In the genomic region with DNA sequence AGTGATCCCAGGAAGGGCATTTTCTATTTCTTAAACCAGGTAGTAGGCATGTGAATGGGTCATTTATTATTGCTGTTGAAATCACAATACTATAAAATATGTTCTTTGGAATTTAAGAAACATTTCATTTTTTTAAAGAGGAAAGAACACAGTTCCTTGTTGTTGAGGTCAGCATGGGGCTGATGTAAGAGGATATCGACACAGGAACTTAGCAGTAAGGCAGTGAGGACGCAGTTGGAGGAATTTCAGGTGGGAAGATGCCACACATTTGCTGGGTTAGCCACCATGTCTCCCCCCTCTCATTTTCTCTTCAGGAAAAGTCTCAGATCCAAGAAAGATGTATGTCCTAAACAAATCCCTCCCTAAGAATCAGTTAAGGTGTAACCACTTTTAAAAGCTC, we compare ENCODE assay signal across 23 cellular contexts.
DNase-seq lines count a peak whose midpoint lies in the region; ATAC-seq and TF ChIP-seq lines count a peak whose summit lies in the region.
"Had no signal": no experiment of that assay in that cellular context is flagged by ENCODE, and none has a peak within 500 bp of the region (broad histone marks: within the 10 kb centered on the region; RNA-seq: fewer than 3 reads in every experiment).

No MANE protein-coding gene starts in this region.

- H3K4me1 ChIP-seq in heart left ventricle (peaks cover 17 to 88% (median 66%) of the 10 kb centered on the region in 12 donors), muscle layer of colon (ENCODE audit: insufficient read depth, low read length) (peaks cover 86% of the 10 kb centered on the region), transverse colon (peaks cover 40 to 79% (median 51%) of the 10 kb centered on the region in 4 donors), left lung (peaks cover 40 to 68% of the 10 kb centered on the region in 2 donors)

- TF ChIP-seq EP300 in transverse colon (IDR thresholded peaks at IDR 0.05; ENCODE audit: low read depth): no peak

- DNase-seq in heart left ventricle (no peak), left ventricle myocardium superior (no peak), chondrocyte (ENCODE audit: low spot score) (no peak), transverse colon (no peak), left lung (no peak), NCI-H748 (lab: John Stamatoyannopoulos, UW; ENCODE audit: unreplicated experiment) (no peak)
- DNase-seq: activated CD4-positive, alpha-beta T cell treated with anti-CD3 and anti-CD28 coated beads, Interleukin-2, amount 10 ng/mL, durations not matched to agents 7 days and 5 days; central memory CD4-positive, alpha-beta T cell; immature natural killer cell; IMR-90; NCI-H1105; NCI-H1930; NCI-H526; psoas muscle had no signal

- H3K27me3 ChIP-seq in heart left ventricle: no peaks in the 10 kb centered on the region
- H3K27me3 ChIP-seq in muscle layer of colon (ENCODE audit: control insufficient read depth in 1 of 2, insufficient read depth in 2 of 2, low read length in 2 of 2): no peaks in the 10 kb centered on the region
- no peaks in the 10 kb centered on the region for H3K27me3 ChIP-seq in transverse colon
- no peaks in the 10 kb centered on the region for H3K27me3 ChIP-seq in left lung
- H3K27me3 ChIP-seq: ascending aorta, hepatocyte, vagina had no signal

- no peak overlapping the region for H3K4me3 Mint-ChIP-seq in chondrocyte (ENCODE audit: unreplicated experiment)
- H3K4me3 Mint-ChIP-seq: activated CD4-positive, alpha-beta T cell treated with anti-CD3 and anti-CD28 coated beads, Interleukin-2, amount 10 ng/mL, durations not matched to agents 7 days and 5 days; activated naive CD8-positive, alpha-beta T cell; immature natural killer cell; T-helper 2 cell treated with Interferon-gamma antibody and Interleukin-4, amounts not matched to agents 5 μg/mL and 100 μg/mL, for 36 hours had no signal

- H3K4me1 Mint-ChIP-seq in chondrocyte (ENCODE audit: low read depth): peaks cover 43% of the 10 kb centered on the region

- H3K27me3 Mint-ChIP-seq in chondrocyte (ENCODE audit: low read depth): no peaks in the 10 kb centered on the region
- H3K27me3 Mint-ChIP-seq: activated CD4-positive, alpha-beta T cell treated with anti-CD3 and anti-CD28 coated beads, Interleukin-2, amount 10 ng/mL, durations not matched to agents 7 days and 5 days; activated naive CD8-positive, alpha-beta T cell had no signal

- in situ Hi-C loops in transverse colon (cut with MboI; ENCODE audit: low pct_ligation_motif_present in 1 of 4, low pct_unique_long_range_greater_than_20kb in 1 of 4, low sequenced_read_pairs in 3 of 4): no loop called here

- H3K27ac ChIP-seq in heart left ventricle (peak overlapping the region in 11 of 12 donors; percentile 17 to 89 (median 82)), muscle layer of colon (ENCODE audit: low read depth, low read length) (peak overlapping the region; percentile 88), transverse colon (peak overlapping the region; percentile 85 to 91 (median 90)), left lung (peak overlapping the region in 1 of 2 donors; percentile 24)
- H3K27ac ChIP-seq: epithelial cell of prostate, hepatocyte, VCaP had no signal

- H3K36me3 ChIP-seq in heart left ventricle (peaks cover 0 to 21% (median 11%) of the 10 kb centered on the region in 9 donors), muscle layer of colon (ENCODE audit: insufficient read depth, low read length) (peaks cover 13% of the 10 kb centered on the region), transverse colon (no peaks in the 10 kb centered on the region), left lung (peaks cover 0 to 7% of the 10 kb centered on the region in 2 donors)
- H3K36me3 ChIP-seq: vagina had no signal

- TF ChIP-seq POLR2A in heart left ventricle (IDR thresholded peaks at IDR 0.05) (no peak), transverse colon (IDR thresholded peaks at IDR 0.05) (no peak)

- H3K4me3 ChIP-seq in heart left ventricle (no peak overlapping the region), muscle layer of colon (ENCODE audit: low read depth in 1 of 2, low read length in 2 of 2) (no peak overlapping the region), transverse colon (no peak overlapping the region), left lung (no peak overlapping the region)
- H3K4me3 ChIP-seq: ascending aorta, hepatocyte, psoas muscle, vagina had no signal

- WGBS in heart left ventricle, 4 donors: 62 to 71% (median 66%) methylated on average over 2 of the region's 2 CpGs
- WGBS in transverse colon (ENCODE audit: low coverage in 1 of 2), 2 donors: 86 to 88% methylated on average over 1 to 2 of the region's 2 CpGs

- H3K27ac Mint-ChIP-seq in chondrocyte (ENCODE audit: unreplicated experiment): peak overlapping the region; percentile 6
- H3K27ac Mint-ChIP-seq: activated CD4-positive, alpha-beta T cell treated with anti-CD3 and anti-CD28 coated beads, Interleukin-2, amount 10 ng/mL, durations not matched to agents 7 days and 5 days; activated naive CD8-positive, alpha-beta T cell; immature natural killer cell; T-helper 2 cell treated with Interferon-gamma antibody and Interleukin-4, amounts not matched to agents 5 μg/mL and 100 μg/mL, for 36 hours had no signal

- TF ChIP-seq CTCF in heart left ventricle (IDR thresholded peaks at IDR 0.05) (no peak), chondrocyte (IDR thresholded peaks at IDR 0.05) (no peak), transverse colon (IDR thresholded peaks at IDR 0.05) (no peak), left lung (IDR thresholded peaks at IDR 0.05) (no peak)

- H3K36me3 Mint-ChIP-seq in chondrocyte (ENCODE audit: low read depth): peaks cover 1% of the 10 kb centered on the region

- intact Hi-C loops in heart left ventricle (cut with DNase I): no loop called here
- intact Hi-C loops in left ventricle myocardium superior (cut with micrococcal nuclease): no loop called here
- intact Hi-C loops in transverse colon (cut with DNase I; ENCODE audit: low total_unique reads): no loop called here
- intact Hi-C loops in left lung (cut with DNase I): no loop called here

- ATAC-seq in heart left ventricle (peak in 1 of 4 donors; percentile 40), left ventricle myocardium superior (no peak), GM21360 (IDR thresholded peaks at IDR 0.05; ENCODE audit: unreplicated experiment) (no peak), left lung (no peak)
- ATAC-seq: psoas muscle had no signal

- no peak overlapping the region for H3K9ac ChIP-seq in muscle layer of colon (ENCODE audit: low read length)

- no peaks in the 10 kb centered on the region for H3K9me3 Mint-ChIP-seq in chondrocyte (ENCODE audit: low read depth)
- H3K9me3 Mint-ChIP-seq: activated CD4-positive, alpha-beta T cell treated with anti-CD3 and anti-CD28 coated beads, Interleukin-2, amount 10 ng/mL, durations not matched to agents 7 days and 5 days; immature natural killer cell; T-helper 2 cell treated with Interferon-gamma antibody and Interleukin-4, amounts not matched to agents 5 μg/mL and 100 μg/mL, for 36 hours had no signal

- H3K9me3 ChIP-seq in heart left ventricle: no peaks in the 10 kb centered on the region
- no peaks in the 10 kb centered on the region for H3K9me3 ChIP-seq in muscle layer of colon (ENCODE audit: low read length)
- H3K9me3 ChIP-seq in transverse colon: no peaks in the 10 kb centered on the region
- no peaks in the 10 kb centered on the region for H3K9me3 ChIP-seq in left lung
- H3K9me3 ChIP-seq: ascending aorta, psoas muscle, vagina had no signal
